7 cellular contexts compared by ENCODE assay signal in the genomic region with DNA sequence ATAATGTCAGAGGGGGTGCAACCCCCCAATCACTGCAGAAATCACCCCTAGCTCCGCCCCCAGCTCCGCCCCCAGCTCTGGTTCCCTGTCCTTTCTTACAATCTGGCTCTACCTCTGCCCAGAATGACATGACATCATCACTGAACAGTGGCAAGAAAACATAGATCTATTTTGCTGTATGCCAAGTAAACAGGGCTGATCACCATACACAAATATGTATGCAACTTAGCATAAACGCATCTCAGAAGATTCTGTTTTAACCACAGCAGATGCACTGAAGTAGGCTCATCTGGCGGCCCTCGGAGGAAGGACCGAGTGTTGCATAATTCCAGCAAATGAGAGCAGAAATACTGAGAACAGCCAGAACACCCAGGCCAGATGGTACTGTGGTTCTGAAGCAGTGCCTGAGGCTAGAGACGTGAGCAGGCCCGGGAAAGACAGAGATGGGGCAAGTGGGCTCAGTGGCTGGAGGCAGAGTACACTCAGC.
DNase-seq lines count a peak whose midpoint lies in the region; ATAC-seq lines count a peak whose summit lies in the region.

No MANE protein-coding gene starts in this region.

- peaks cover 76% of the 10 kb centered on the region for H3K4me1 Mint-ChIP-seq in central memory CD8-positive, alpha-beta T cell
- peaks cover 44 to 96% (median 91%) of the 10 kb centered on the region in 7 donors for H3K4me1 Mint-ChIP-seq in naive thymus-derived CD4-positive, alpha-beta T cell

- H3K27me3 ChIP-seq in GM23248 (replicated peaks; ENCODE audit: insufficient read depth), result no peaks in the 10 kb centered on the region
- H3K27me3 ChIP-seq in naive thymus-derived CD4-positive, alpha-beta T cell (ENCODE audit: control insufficient read depth in 2 of 2, insufficient read depth in 2 of 2, low read length in 2 of 2), result no peaks in the 10 kb centered on the region

- peaks cover 34% of the 10 kb centered on the region for H3K4me1 ChIP-seq in GM23248 (ENCODE audit: insufficient read depth)
- H3K4me1 ChIP-seq in naive thymus-derived CD4-positive, alpha-beta T cell (ENCODE audit: control insufficient read depth in 2 of 2, insufficient read depth in 2 of 2, low read length in 2 of 2), result peaks cover 49 to 56% of the 10 kb centered on the region in 2 donors

- H3K27me3 Mint-ChIP-seq in central memory CD8-positive, alpha-beta T cell, result no peaks in the 10 kb centered on the region
- no peaks in the 10 kb centered on the region for H3K27me3 Mint-ChIP-seq in naive thymus-derived CD4-positive, alpha-beta T cell

- peaks cover 56% of the 10 kb centered on the region for H3F3A ChIP-seq in GM23248 (ENCODE audit: insufficient read depth)

- peak overlapping the region; percentile 97 for H3K27ac ChIP-seq in GM23248
- H3K27ac ChIP-seq in naive thymus-derived CD4-positive, alpha-beta T cell (ENCODE audit: low read depth, low read length), result no peak overlapping the region

- no peaks in the 10 kb centered on the region for H3K9me3 Mint-ChIP-seq in central memory CD8-positive, alpha-beta T cell
- peaks cover 0 to 4% (median 0%) of the 10 kb centered on the region in 11 donors for H3K9me3 Mint-ChIP-seq in naive thymus-derived CD4-positive, alpha-beta T cell

- peaks cover 10% of the 10 kb centered on the region; the same call in 1 of the 2 replicates for H3K36me3 ChIP-seq in GM23248 (ENCODE audit: low read depth)
- H3K36me3 ChIP-seq in naive thymus-derived CD4-positive, alpha-beta T cell (ENCODE audit: control insufficient read depth in 2 of 3, insufficient read depth in 3 of 3, low read length in 3 of 3), result no peaks in the 10 kb centered on the region

- POLR2A ChIA-PET in naive thymus-derived CD4-positive, alpha-beta T cell (lab: Charles Lee), result no interaction called here

- peak overlapping the region; percentile 47 for H3K4me3 ChIP-seq in GM23248
- H3K4me3 ChIP-seq in naive thymus-derived CD4-positive, alpha-beta T cell (ENCODE audit: low read length), result no peak overlapping the region

- H3K27ac Mint-ChIP-seq in central memory CD8-positive, alpha-beta T cell (ENCODE audit: low read depth), result peak overlapping the region; percentile 70
- peak overlapping the region; percentile 19 to 79 (median 54) for H3K27ac Mint-ChIP-seq in naive thymus-derived CD4-positive, alpha-beta T cell

- peaks cover 94% of the 10 kb centered on the region for H3K79me2 ChIP-seq in GM23248 (ENCODE audit: insufficient read depth)

- 14 to 17% methylated on average over 8 of the region's 8 CpGs for WGBS in GM23248 (ENCODE audit: low coverage in 1 of 2, low lambda C conversion rate in 2 of 2, missing lambda C conversion rate in 2 of 2), 2 experiments

- intact Hi-C loops in naive thymus-derived CD4-positive, alpha-beta T cell (cut with micrococcal nuclease), result no loop called here

- peak overlapping the region; percentile 56 for H3K4me3 Mint-ChIP-seq in central memory CD8-positive, alpha-beta T cell
- H3K4me3 Mint-ChIP-seq in naive thymus-derived CD4-positive, alpha-beta T cell, result peak overlapping the region in 8 of 10 donors; percentile 12 to 50 (median 43)

- H3K4me2 ChIP-seq in GM23248 (ENCODE audit: unreplicated experiment), result peak overlapping the region; percentile 68

- DNase-seq in GM23248 (peak; percentile 97), SIG-M5 (lab: John Stamatoyannopoulos, UW) (peak; percentile 27), NCI-H1417 treated with DMSO at 0.1 percent for 48 hours (lab: John Stamatoyannopoulos, UW) (no peak)
- no peak for DNase-seq in central memory CD8-positive, alpha-beta T cell (ENCODE audit: low spot score in 2 of 2)
- peak in 1 of 9 donors; percentile 48 for DNase-seq in naive thymus-derived CD4-positive, alpha-beta T cell
- DNase-seq in NK-92 treated with Interleukin-12 subunit alpha and Interleukin-12 subunit beta, amount 100 ng/mL, for 24 hours (lab: John Stamatoyannopoulos, UW), result no peak

- peak; percentile 41 for ATAC-seq in central memory CD8-positive, alpha-beta T cell (replicated peaks; ENCODE audit: extremely low read depth, poor library complexity, severe bottlenecking)
- peak; percentile 51 for ATAC-seq in naive thymus-derived CD4-positive, alpha-beta T cell
- no peak for ATAC-seq in GM18858 (IDR thresholded peaks at IDR 0.05; ENCODE audit: unreplicated experiment)

- CTCF ChIA-PET in naive thymus-derived CD4-positive, alpha-beta T cell (lab: Charles Lee), result interaction anchor here (1.1 kb wide), 1 partner anchor 348 kb away, joined by 3 read pairs; no protein-coding TSS in a partner anchor

- no peak overlapping the region for H2AFZ ChIP-seq in GM23248

- H4K20me1 ChIP-seq in GM23248 (ENCODE audit: insufficient read depth), result no peaks in the 10 kb centered on the region

- in situ Hi-C loops in GM23248 (cut with MboI), result no loop called here

- no peaks in the 10 kb centered on the region for H3K9me2 ChIP-seq in GM23248 (ENCODE audit: insufficient read depth)

- peaks cover 69% of the 10 kb centered on the region for H3K36me3 Mint-ChIP-seq in central memory CD8-positive, alpha-beta T cell (ENCODE audit: insufficient read depth)
- H3K36me3 Mint-ChIP-seq in naive thymus-derived CD4-positive, alpha-beta T cell, result peaks cover 8 to 34% (median 24%) of the 10 kb centered on the region in 5 donors

- H3K9me3 ChIP-seq in GM23248 (ENCODE audit: low read depth), result no peaks in the 10 kb centered on the region
- no peaks in the 10 kb centered on the region for H3K9me3 ChIP-seq in naive thymus-derived CD4-positive, alpha-beta T cell (ENCODE audit: control insufficient read depth in 2 of 3, low read length in 3 of 3)

- H3K9ac ChIP-seq in GM23248, result peak overlapping the region; percentile 79

Comparison
In these comparisons a context has a peak if more than half of its experiments do, and no peak if none do; other contexts are left out.
1. DNase-seq: peak in GM23248 (single experiment) and SIG-M5 (single experiment); none in central memory CD8-positive, alpha-beta T cell (0 of 2), NK-92 treated with Interleukin-12 subunit alpha and Interleukin-12 subunit beta, amount 100 ng/mL, for 24 hours (single experiment) and NCI-H1417 treated with DMSO at 0.1 percent for 48 hours (single experiment).